In genomic region chr14:21999400-21999799, GRCh38 we compare ENCODE assay signal across 19 cellular contexts.
A peak's percentile ranks its signal among the peaks of the same experiment; 100 is the strongest.
DNase-seq lines count a peak whose midpoint lies in the region; ATAC-seq and TF ChIP-seq lines count a peak whose summit lies in the region.
"Had no signal": no experiment of that assay in that cellular context is flagged by ENCODE, and none has a peak within 500 bp of the region (broad histone marks: within the 10 kb centered on the region; RNA-seq: fewer than 3 reads in every experiment).

No MANE protein-coding gene starts in this region.

- no peaks in the 10 kb centered on the region for H3K27me3 ChIP-seq in CD4-positive, CD25-positive, alpha-beta regulatory T cell (ENCODE audit: control insufficient read depth, insufficient read depth, low read length)
- H3K27me3 ChIP-seq in suprapubic skin = no peaks in the 10 kb centered on the region
- H3K27me3 ChIP-seq: adrenal gland, upper lobe of right lung had no signal

- no peak for TF ChIP-seq CTCF in suprapubic skin (IDR thresholded peaks at IDR 0.05)

- no peak overlapping the region for H3K27ac ChIP-seq in CD4-positive, CD25-positive, alpha-beta regulatory T cell (ENCODE audit: insufficient read depth, low read length, poor library complexity, severe bottlenecking)
- no peak overlapping the region for H3K27ac ChIP-seq in suprapubic skin
- H3K27ac ChIP-seq: adrenal gland, KMS-11, PC-9, prostate gland, upper lobe of right lung, WERI-Rb-1 had no signal

- no peak for TF ChIP-seq EP300 in suprapubic skin (IDR thresholded peaks at IDR 0.05)

- H3K36me3 ChIP-seq in CD4-positive, CD25-positive, alpha-beta regulatory T cell (ENCODE audit: control insufficient read depth, insufficient read depth, low read length) = no peaks in the 10 kb centered on the region
- H3K36me3 ChIP-seq in suprapubic skin = no peaks in the 10 kb centered on the region
- H3K36me3 ChIP-seq: adrenal gland, HAP-1, prostate gland, upper lobe of right lung, WERI-Rb-1 had no signal

- no peaks in the 10 kb centered on the region for H3K9me3 Mint-ChIP-seq in CD4-positive, CD25-positive, alpha-beta regulatory T cell
- no peaks in the 10 kb centered on the region for H3K9me3 Mint-ChIP-seq in T-helper 2 cell treated with Interferon-gamma antibody and Interleukin-4, amounts not matched to agents 5 μg/mL and 100 μg/mL, for 36 hours
- H3K9me3 Mint-ChIP-seq in natural killer cell treated with Interleukin-12 subunit alpha and Interleukin-12 subunit beta and Interleukin-15 and Interleukin-18, amount 100 ng/mL, for 72 hours = no peaks in the 10 kb centered on the region

- H3K4me1 Mint-ChIP-seq in CD4-positive, CD25-positive, alpha-beta regulatory T cell = peaks cover 0 to 28% (median 5%) of the 10 kb centered on the region in 4 donors
- H3K4me1 Mint-ChIP-seq in T-helper 2 cell treated with Interferon-gamma antibody and Interleukin-4, amounts not matched to agents 5 μg/mL and 100 μg/mL, for 36 hours (ENCODE audit: low read depth) = peaks cover 36% of the 10 kb centered on the region
- H3K4me1 Mint-ChIP-seq in natural killer cell treated with Interleukin-12 subunit alpha and Interleukin-12 subunit beta and Interleukin-15 and Interleukin-18, amount 100 ng/mL, for 72 hours (ENCODE audit: low read depth in 2 of 2) = peaks cover 9 to 14% of the 10 kb centered on the region in 2 donors

- peak overlapping the region; percentile 84 for H3K4me3 ChIP-seq in CD4-positive, CD25-positive, alpha-beta regulatory T cell (ENCODE audit: low read depth, low read length)
- H3K4me3 ChIP-seq in suprapubic skin = no peak overlapping the region
- H3K4me3 ChIP-seq: adrenal gland, HAP-1, PC-9, prostate gland, upper lobe of right lung had no signal

- peak overlapping the region in 2 of 3 donors; percentile 20 to 60 for H3K27ac Mint-ChIP-seq in CD4-positive, CD25-positive, alpha-beta regulatory T cell
- peak overlapping the region; percentile 15 for H3K27ac Mint-ChIP-seq in T-helper 2 cell treated with Interferon-gamma antibody and Interleukin-4, amounts not matched to agents 5 μg/mL and 100 μg/mL, for 36 hours
- H3K27ac Mint-ChIP-seq in natural killer cell treated with Interleukin-12 subunit alpha and Interleukin-12 subunit beta and Interleukin-15 and Interleukin-18, amount 100 ng/mL, for 72 hours = no peak overlapping the region

- peak; percentile 12 to 21 for ATAC-seq in activated CD4-positive, CD25-positive, alpha-beta regulatory T cell treated with anti-CD3 and anti-CD28 coated beads, Interleukin-2, amount 50 U/mL, for 24 hours
- no peak for ATAC-seq in CD4-positive, CD25-positive, alpha-beta regulatory T cell (ENCODE audit: low read depth in 2 of 2)
- ATAC-seq in GM21825 (IDR thresholded peaks at IDR 0.05; ENCODE audit: unreplicated experiment) = no peak
- ATAC-seq in natural killer cell treated with Interleukin-12 subunit alpha and Interleukin-12 subunit beta and Interleukin-15 and Interleukin-18, amount 100 ng/mL, for 72 hours = no peak
- ATAC-seq: left ventricle myocardium superior, upper lobe of right lung had no signal

- peaks cover 2% of the 10 kb centered on the region for H3K27me3 Mint-ChIP-seq in CD4-positive, CD25-positive, alpha-beta regulatory T cell
- H3K27me3 Mint-ChIP-seq in T-helper 2 cell treated with Interferon-gamma antibody and Interleukin-4, amounts not matched to agents 5 μg/mL and 100 μg/mL, for 36 hours (ENCODE audit: low read depth) = no peaks in the 10 kb centered on the region
- H3K27me3 Mint-ChIP-seq in natural killer cell treated with Interleukin-12 subunit alpha and Interleukin-12 subunit beta and Interleukin-15 and Interleukin-18, amount 100 ng/mL, for 72 hours = peaks cover 10 to 12% of the 10 kb centered on the region in 2 donors

- peak overlapping the region; percentile 56 to 95 (median 90) for H3K4me3 Mint-ChIP-seq in CD4-positive, CD25-positive, alpha-beta regulatory T cell
- peak overlapping the region; percentile 54 for H3K4me3 Mint-ChIP-seq in T-helper 2 cell treated with Interferon-gamma antibody and Interleukin-4, amounts not matched to agents 5 μg/mL and 100 μg/mL, for 36 hours
- no peak overlapping the region for H3K4me3 Mint-ChIP-seq in natural killer cell treated with Interleukin-12 subunit alpha and Interleukin-12 subunit beta and Interleukin-15 and Interleukin-18, amount 100 ng/mL, for 72 hours

- TF ChIP-seq POLR2A in suprapubic skin (IDR thresholded peaks at IDR 0.05) = no peak

- H3K9me3 ChIP-seq in CD4-positive, CD25-positive, alpha-beta regulatory T cell (ENCODE audit: control insufficient read depth in 2 of 2, low read length in 2 of 2) = no peaks in the 10 kb centered on the region
- H3K9me3 ChIP-seq in suprapubic skin = no peaks in the 10 kb centered on the region
- H3K9me3 ChIP-seq: adrenal gland, HAP-1, prostate gland, upper lobe of right lung had no signal

- no peak for DNase-seq in activated CD4-positive, CD25-positive, alpha-beta regulatory T cell treated with anti-CD3 and anti-CD28 coated beads, Interleukin-2, amount 50 U/mL, for 72 hours
- DNase-seq in CD4-positive, CD25-positive, alpha-beta regulatory T cell = no peak
- DNase-seq in T-helper 2 cell treated with Interferon-gamma antibody and Interleukin-4, amounts not matched to agents 5 μg/mL and 100 μg/mL, for 36 hours (ENCODE audit: low spot score) = no peak
- peak; percentile 32 for DNase-seq in amniotic epithelial cell (ENCODE audit: low read depth)
- no peak for DNase-seq in suprapubic skin (ENCODE audit: low spot score in 2 of 2)
- DNase-seq in natural killer cell treated with Interleukin-12 subunit alpha and Interleukin-12 subunit beta and Interleukin-15 and Interleukin-18, amount 100 ng/mL, for 72 hours (ENCODE audit: low spot score) = no peak
- DNase-seq: activated CD8-positive, alpha-beta memory T cell treated with anti-CD3 and anti-CD28 coated beads, Interleukin-2, amount 50 U/mL, for 4 hours; adrenal gland; left ventricle myocardium superior; NCI-H1694; NCI-H2227 treated with DMSO at 0.1 percent for 48 hours; PC-9; upper lobe of right lung; WERI-Rb-1 had no signal

- WGBS in suprapubic skin = 71% methylated on average over 2 of the region's 2 CpGs

- peaks cover under 1% of the 10 kb centered on the region for H3K4me1 ChIP-seq in CD4-positive, CD25-positive, alpha-beta regulatory T cell (ENCODE audit: control insufficient read depth, insufficient read depth, low read length, poor library complexity, severe bottlenecking)
- no peaks in the 10 kb centered on the region for H3K4me1 ChIP-seq in suprapubic skin
- H3K4me1 ChIP-seq: adrenal gland, HAP-1, prostate gland, upper lobe of right lung had no signal

- H3K36me3 Mint-ChIP-seq in CD4-positive, CD25-positive, alpha-beta regulatory T cell = no peaks in the 10 kb centered on the region
- H3K36me3 Mint-ChIP-seq in T-helper 2 cell treated with Interferon-gamma antibody and Interleukin-4, amounts not matched to agents 5 μg/mL and 100 μg/mL, for 36 hours (ENCODE audit: low read depth) = peaks cover 4% of the 10 kb centered on the region
- no peaks in the 10 kb centered on the region for H3K36me3 Mint-ChIP-seq in natural killer cell treated with Interleukin-12 subunit alpha and Interleukin-12 subunit beta and Interleukin-15 and Interleukin-18, amount 100 ng/mL, for 72 hours

Comparison
In these comparisons a context has a peak if more than half of its experiments do, and no peak if none do; other contexts are left out.
1. ATAC-seq: peak in activated CD4-positive, CD25-positive, alpha-beta regulatory T cell treated with anti-CD3 and anti-CD28 coated beads, Interleukin-2, amount 50 U/mL, for 24 hours (2 of 2); none in CD4-positive, CD25-positive, alpha-beta regulatory T cell (0 of 2), GM21825 (single experiment) and natural killer cell treated with Interleukin-12 subunit alpha and Interleukin-12 subunit beta and Interleukin-15 and Interleukin-18, amount 100 ng/mL, for 72 hours (0 of 2).
2. H3K27ac Mint-ChIP-seq: peak in CD4-positive, CD25-positive, alpha-beta regulatory T cell (2 of 3) and T-helper 2 cell treated with Interferon-gamma antibody and Interleukin-4, amounts not matched to agents 5 μg/mL and 100 μg/mL, for 36 hours (single experiment); none in natural killer cell treated with Interleukin-12 subunit alpha and Interleukin-12 subunit beta and Interleukin-15 and Interleukin-18, amount 100 ng/mL, for 72 hours (0 of 2).